Comparison of ENCODE assay signal across 8 cellular contexts in genomic region chr1:229440821-229441537, GRCh38. TPM values are rescaled to one million over a fixed set of nuclear protein-coding genes. Genes with fewer than 3 reads are reported as not detected.
DNase-seq lines count a peak whose midpoint lies in the region; ATAC-seq lines count a peak whose summit lies in the region.

No MANE protein-coding gene starts in this region.

- peaks cover 81% of the 10 kb centered on the region for H3K36me3 Mint-ChIP-seq in stimulated activated effector memory CD8-positive, alpha-beta T cell treated with anti-CD3 and anti-CD28 coated beads, Interleukin-12 subunit alpha, Interleukin-12 subunit beta, amount 100 ng/mL, for 72 hours

- no peaks in the 10 kb centered on the region for H3K9me3 Mint-ChIP-seq in stimulated activated effector memory CD8-positive, alpha-beta T cell treated with anti-CD3 and anti-CD28 coated beads, Interleukin-12 subunit alpha, Interleukin-12 subunit beta, amount 100 ng/mL, for 72 hours

- H3K4me3 Mint-ChIP-seq in stimulated activated effector memory CD8-positive, alpha-beta T cell treated with anti-CD3 and anti-CD28 coated beads, Interleukin-12 subunit alpha, Interleukin-12 subunit beta, amount 100 ng/mL, for 72 hours: no peak overlapping the region

- intact Hi-C loops in left colon (cut with DNase I, micrococcal nuclease): no loop called here

- ATAC-seq in HG03066 (IDR thresholded peaks at IDR 0.05; ENCODE audit: low read depth, unreplicated experiment) (peak; percentile 98), left colon (no peak)
- peak; percentile 98 for ATAC-seq in stimulated activated effector memory CD8-positive, alpha-beta T cell treated with anti-CD3 and anti-CD28 coated beads, Interleukin-12 subunit alpha, Interleukin-12 subunit beta, amount 100 ng/mL, for 72 hours

- peak; percentile 26 for DNase-seq in stimulated activated CD4-positive, alpha-beta T cell treated with anti-CD3 and anti-CD28 coated beads, Interleukin-4, amount 100 ng/mL, for 24 hours
- DNase-seq in stimulated activated CD4-positive, alpha-beta T cell treated with anti-CD3 and anti-CD28 coated beads, Interleukin-1b, Interleukin-23, amount 100 ng/mL, for 48 hours: no peak
- DNase-seq in amniotic epithelial cell (ENCODE audit: low read depth): peak; percentile 92
- no peak for DNase-seq in stimulated activated effector memory CD8-positive, alpha-beta T cell treated with anti-CD3 and anti-CD28 coated beads, Interleukin-12 subunit alpha, Interleukin-12 subunit beta, amount 100 ng/mL, for 72 hours (ENCODE audit: low spot score in 2 of 2)
- DNase-seq in left colon: no peak
- DNase-seq in NCI-H2196 (lab: John Stamatoyannopoulos, UW; ENCODE audit: unreplicated experiment): no peak
- DNase-seq in NCI-H2107 treated with DMSO at 0.1 percent for 48 hours (lab: John Stamatoyannopoulos, UW; ENCODE audit: unreplicated experiment): no peak

- H3K27ac Mint-ChIP-seq in stimulated activated effector memory CD8-positive, alpha-beta T cell treated with anti-CD3 and anti-CD28 coated beads, Interleukin-12 subunit alpha, Interleukin-12 subunit beta, amount 100 ng/mL, for 72 hours: peak overlapping the region; percentile 35

- H3K4me1 Mint-ChIP-seq in stimulated activated effector memory CD8-positive, alpha-beta T cell treated with anti-CD3 and anti-CD28 coated beads, Interleukin-12 subunit alpha, Interleukin-12 subunit beta, amount 100 ng/mL, for 72 hours: peaks cover 15% of the 10 kb centered on the region

RNA-seq across cellular contexts. Expression of gene ACTA1, which starts 7.1 kb away (rescaled TPM):
- not detected for total RNA-seq in left colon

Comparison
In these comparisons a context has a peak if more than half of its experiments do, and no peak if none do; other contexts are left out.
1. DNase-seq: peak in stimulated activated CD4-positive, alpha-beta T cell treated with anti-CD3 and anti-CD28 coated beads, Interleukin-4, amount 100 ng/mL, for 24 hours (single experiment) and amniotic epithelial cell (single experiment); none in stimulated activated CD4-positive, alpha-beta T cell treated with anti-CD3 and anti-CD28 coated beads, Interleukin-1b, Interleukin-23, amount 100 ng/mL, for 48 hours (single experiment), stimulated activated effector memory CD8-positive, alpha-beta T cell treated with anti-CD3 and anti-CD28 coated beads, Interleukin-12 subunit alpha, Interleukin-12 subunit beta, amount 100 ng/mL, for 72 hours (0 of 2), left colon (0 of 2), NCI-H2196 (single experiment) and NCI-H2107 treated with DMSO at 0.1 percent for 48 hours (single experiment).